In the genomic region with DNA sequence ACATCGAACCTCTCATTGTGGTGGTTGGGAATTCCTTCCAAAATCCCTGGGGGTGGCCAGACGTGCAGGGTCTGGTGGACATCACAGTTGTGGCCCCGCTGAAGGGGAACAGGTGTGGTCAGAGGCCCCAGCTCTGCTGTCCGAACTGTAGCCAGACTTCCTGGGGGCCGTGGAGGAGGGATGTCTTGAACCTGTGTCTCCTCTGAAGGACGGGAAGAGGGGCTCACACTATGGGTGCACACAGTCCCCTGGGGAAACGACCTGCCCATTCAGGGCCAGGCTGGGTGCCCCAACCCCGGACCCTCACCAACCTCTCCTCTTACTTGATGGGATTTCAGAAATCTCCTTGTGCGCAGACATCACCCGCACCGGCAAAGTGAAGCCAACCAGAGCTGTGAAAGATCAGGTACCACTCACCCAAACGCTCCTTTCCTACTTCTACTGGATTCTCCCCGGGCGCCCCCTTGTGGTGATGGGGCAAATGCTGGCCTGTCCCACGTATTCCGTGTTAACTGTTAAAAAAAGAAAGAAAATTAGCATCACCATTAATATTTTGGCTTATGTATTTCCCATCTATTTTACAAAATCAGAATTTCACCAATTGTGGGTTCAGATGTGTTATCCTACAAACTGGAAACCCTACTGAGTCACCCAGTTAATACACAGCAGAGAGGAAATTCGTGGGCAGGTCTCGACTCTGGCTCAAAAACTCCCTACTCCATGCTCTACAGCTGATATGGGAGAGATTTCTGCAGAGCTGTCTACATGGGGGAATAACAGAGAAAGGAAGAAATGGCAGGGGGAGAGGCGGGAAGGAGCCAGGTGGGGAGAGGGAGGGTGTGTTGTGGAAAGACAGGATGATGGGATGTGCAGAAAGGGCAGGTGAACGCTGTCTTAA, we compare ENCODE assay signal across 2 cellular contexts.
TF ChIP-seq lines count a peak whose summit lies in the region.

No MANE protein-coding gene starts in this region.

TF ChIP-seq in HCT116, 20 proteins besides CTCF, POLR2A, EP300 and RAD21:
- TF ChIP-seq CEBPB (IDR thresholded peaks at IDR 0.05; ENCODE audit: low read depth), result no peak
- no peak for TF ChIP-seq JUND (IDR thresholded peaks at IDR 0.05)
- TF ChIP-seq POLR2AphosphoS5 (IDR thresholded peaks at IDR 0.05; ENCODE audit: low read depth, low read length), result no peak
- no peak for TF ChIP-seq EGR1 (IDR thresholded peaks at IDR 0.05; ENCODE audit: low read depth)
- no peak for TF ChIP-seq SRF (IDR thresholded peaks at IDR 0.05; ENCODE audit: low read depth)
- no peak for TF ChIP-seq FOSL1 (IDR thresholded peaks at IDR 0.05; ENCODE audit: low read depth)
- no peak for TF ChIP-seq ELF1 (IDR thresholded peaks at IDR 0.05; ENCODE audit: borderline replicate concordance, low read depth)
- TF ChIP-seq YY1 (IDR thresholded peaks at IDR 0.05; ENCODE audit: extremely low read depth, insufficient replicate concordance, low read depth, low read length), result no peak
- no peak for TF ChIP-seq EZH2phosphoT487 (IDR thresholded peaks at IDR 0.05; ENCODE audit: borderline replicate concordance)
- TF ChIP-seq ZNF274 (IDR thresholded peaks at IDR 0.05; ENCODE audit: low read depth, low read length), result no peak
- TF ChIP-seq, protein P1, sequence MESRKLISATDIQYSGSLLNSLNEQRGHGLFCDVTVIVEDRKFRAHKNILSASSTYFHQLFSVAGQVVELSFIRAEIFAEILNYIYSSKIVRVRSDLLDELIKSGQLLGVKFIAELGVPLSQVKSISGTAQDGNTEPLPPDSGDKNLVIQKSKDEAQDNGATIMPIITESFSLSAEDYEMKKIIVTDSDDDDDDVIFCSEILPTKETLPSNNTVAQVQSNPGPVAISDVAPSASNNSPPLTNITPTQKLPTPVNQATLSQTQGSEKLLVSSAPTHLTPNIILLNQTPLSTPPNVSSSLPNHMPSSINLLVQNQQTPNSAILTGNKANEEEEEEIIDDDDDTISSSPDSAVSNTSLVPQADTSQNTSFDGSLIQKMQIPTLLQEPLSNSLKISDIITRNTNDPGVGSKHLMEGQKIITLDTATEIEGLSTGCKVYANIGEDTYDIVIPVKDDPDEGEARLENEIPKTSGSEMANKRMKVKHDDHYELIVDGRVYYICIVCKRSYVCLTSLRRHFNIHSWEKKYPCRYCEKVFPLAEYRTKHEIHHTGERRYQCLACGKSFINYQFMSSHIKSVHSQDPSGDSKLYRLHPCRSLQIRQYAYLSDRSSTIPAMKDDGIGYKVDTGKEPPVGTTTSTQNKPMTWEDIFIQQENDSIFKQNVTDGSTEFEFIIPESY (IDR thresholded peaks at IDR 0.05; ENCODE audit: extremely low read depth, insufficient replicate concordance, low read length), result no peak
- no peak for TF ChIP-seq EZH2 (IDR thresholded peaks at IDR 0.05)
- no peak for TF ChIP-seq SP1 (IDR thresholded peaks at IDR 0.05; ENCODE audit: low read depth)
- no peak for TF ChIP-seq REST (IDR thresholded peaks at IDR 0.05; ENCODE audit: low read depth)
- no peak for TF ChIP-seq ZFX (IDR thresholded peaks at IDR 0.05)
TF ChIP-seq in HCT116: peak in this region for 0.

TF ChIP-seq in neural cell, 6 proteins besides CTCF, POLR2A, EP300 and RAD21:
- no peak for TF ChIP-seq SMC3 (conservative IDR thresholded peaks at IDR 0.05; ENCODE audit: poor library complexity)
